In the genomic region with DNA sequence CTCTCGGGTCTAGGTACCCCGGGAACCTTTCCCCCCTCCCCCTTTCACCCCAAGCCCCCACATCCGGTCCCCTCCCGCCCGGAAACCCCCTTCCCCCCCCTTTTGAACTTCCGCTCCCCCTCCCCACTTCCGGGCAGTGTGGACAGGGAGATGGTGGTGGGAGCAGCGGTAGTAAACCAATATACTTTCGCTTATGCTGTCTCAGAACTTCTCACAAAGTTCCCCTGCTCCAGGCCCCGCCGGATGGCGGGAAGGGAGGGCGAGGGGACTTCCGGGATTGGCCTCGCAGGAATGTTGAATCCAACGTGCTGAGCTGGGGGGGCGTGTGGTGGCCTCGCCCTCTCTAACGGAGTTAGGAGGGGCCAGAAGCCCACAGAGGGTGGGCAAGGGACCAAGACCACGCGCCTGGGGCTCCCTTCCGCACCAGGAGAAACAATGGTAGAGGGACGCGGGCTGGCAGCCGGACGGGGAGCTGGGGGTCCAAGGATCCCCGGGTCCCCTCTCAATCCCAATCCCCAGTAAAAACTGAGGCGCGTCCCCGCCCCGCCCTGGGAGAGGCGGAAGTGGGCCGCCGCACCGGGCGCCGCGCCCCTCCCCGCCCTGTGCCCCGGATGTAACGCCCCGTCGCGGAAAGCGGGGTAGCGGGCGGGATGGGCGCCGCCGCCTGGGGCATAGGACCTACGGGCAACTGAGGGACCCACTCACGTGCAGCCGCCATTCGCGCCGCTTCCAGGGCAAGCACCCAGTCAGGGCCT, we compare ENCODE assay signal across 8 cellular contexts. TPM values are rescaled to one million over a fixed set of nuclear protein-coding genes. Genes with fewer than 3 reads are reported as not detected.
DNase-seq lines count a peak whose midpoint lies in the region; ATAC-seq lines count a peak whose summit lies in the region.

No MANE protein-coding gene starts in this region.

- H3K36me3 Mint-ChIP-seq in central memory CD8-positive, alpha-beta T cell (ENCODE audit: insufficient read depth) = peaks cover 57% of the 10 kb centered on the region

- peak overlapping the region; percentile 77 for H3K27ac Mint-ChIP-seq in central memory CD8-positive, alpha-beta T cell (ENCODE audit: low read depth)

- no peaks in the 10 kb centered on the region for H3K27me3 Mint-ChIP-seq in central memory CD8-positive, alpha-beta T cell

- no peaks in the 10 kb centered on the region for H3K9me3 Mint-ChIP-seq in central memory CD8-positive, alpha-beta T cell

- H3K4me1 Mint-ChIP-seq in central memory CD8-positive, alpha-beta T cell = peaks cover 60% of the 10 kb centered on the region

- DNase-seq in NCI-H1417 (lab: John Stamatoyannopoulos, UW) (peak in 2 of 3 experiments; percentile 48 to 49), NCI-H1417 treated with DMSO at 0.1 percent for 48 hours (lab: John Stamatoyannopoulos, UW) (no peak), M059J (ENCODE audit: low read depth) (peak; percentile 65), kidney tubule cell (ENCODE audit: low spot score) (peak; percentile 72), NCI-H774 (lab: John Stamatoyannopoulos, UW) (no peak)
- peak; percentile 43 to 65 (median 54) for DNase-seq in activated CD4-positive, CD25-positive, alpha-beta regulatory T cell (lab: John Stamatoyannopoulos, UW)
- DNase-seq in central memory CD8-positive, alpha-beta T cell (ENCODE audit: low spot score in 2 of 2) = peak in 1 of 2 donors; percentile 43
- DNase-seq in stimulated activated CD4-positive, alpha-beta T cell treated with anti-CD3 and anti-CD28 coated beads, Interleukin-2, amount 100 ng/mL, for 48 hours = peak; percentile 62 to 64

- H3K4me3 Mint-ChIP-seq in central memory CD8-positive, alpha-beta T cell = peak overlapping the region; percentile 94

- peak; percentile 11 for ATAC-seq in central memory CD8-positive, alpha-beta T cell (replicated peaks; ENCODE audit: extremely low read depth, poor library complexity, severe bottlenecking)

RNA-seq across cellular contexts. Expression of a gene that starts 0.7 kb away (rescaled TPM):
- total RNA-seq in M059J (2014; rRNA removed; shearing (Covaris generic)) = 1,238 and 1,483 TPM in 2 replicates

RNA-seq across cellular contexts. Expression of a gene that starts 3.3 kb away (rescaled TPM):
- total RNA-seq in M059J (2014; rRNA removed; shearing (Covaris generic)) = 0.27 and 1.1 TPM in 2 replicates

RNA-seq across cellular contexts. Expression of a gene that starts 7.5 kb away (rescaled TPM):
- total RNA-seq in M059J (2014; rRNA removed; shearing (Covaris generic)) = 27.8 and 30.5 TPM in 2 replicates

RNA-seq across cellular contexts. Expression of a gene that starts 7.7 kb away (rescaled TPM):
- total RNA-seq in M059J (2014; rRNA removed; shearing (Covaris generic)) = 87.0 and 103 TPM in 2 replicates

RNA-seq across cellular contexts. Expression of a gene that starts 15.5 kb away (rescaled TPM):
- total RNA-seq in M059J (2014; rRNA removed; shearing (Covaris generic)) = 0.05 TPM in 1 of 2 replicates, not detected in the other

Comparison
In these comparisons a context has a peak if more than half of its experiments do, and no peak if none do; other contexts are left out.
1. DNase-seq: peak in NCI-H1417 (2 of 3), M059J (single experiment), activated CD4-positive, CD25-positive, alpha-beta regulatory T cell (4 of 4), kidney tubule cell (single experiment) and stimulated activated CD4-positive, alpha-beta T cell treated with anti-CD3 and anti-CD28 coated beads, Interleukin-2, amount 100 ng/mL, for 48 hours (2 of 2); none in NCI-H1417 treated with DMSO at 0.1 percent for 48 hours (single experiment) and NCI-H774 (single experiment).